In genomic region chr18:37778417-37779165, GRCh38 we compare ENCODE assay signal across 8 cellular contexts.
A peak's percentile ranks its signal among the peaks of the same experiment; 100 is the strongest.
DNase-seq lines count a peak whose midpoint lies in the region; ATAC-seq and TF ChIP-seq lines count a peak whose summit lies in the region.

No MANE protein-coding gene starts in this region.

- no peaks in the 10 kb centered on the region for H3K36me3 ChIP-seq in hepatocyte (replicated peaks; ENCODE audit: insufficient read depth, low read depth)

- no peaks in the 10 kb centered on the region for H3K9me3 ChIP-seq in hepatocyte (ENCODE audit: low read depth)

- no peaks in the 10 kb centered on the region for H3K79me2 ChIP-seq in hepatocyte

- H3K4me1 ChIP-seq in hepatocyte (ENCODE audit: insufficient read depth), result no peaks in the 10 kb centered on the region

- H4K20me1 ChIP-seq in hepatocyte (ENCODE audit: insufficient read depth, poor library complexity, severe bottlenecking), result no peaks in the 10 kb centered on the region

- H3K9me3 Mint-ChIP-seq in activated T-helper 2 cell treated with anti-CD3 and anti-CD28 coated beads, Interferon-gamma antibody, Interleukin-2, Interleukin-4, amounts not matched to agents 10 μg/mL and 5 μg/mL and 100 μg/mL, durations not matched to agents 14 hours and 24 hours and 36 hours, result no peaks in the 10 kb centered on the region
- H3K9me3 Mint-ChIP-seq in natural killer cell, result peaks cover 0 to 4% of the 10 kb centered on the region in 2 donors

- H3K4me3 ChIP-seq in hepatocyte, result no peak overlapping the region

- intact Hi-C loops in activated T-helper 2 cell treated with anti-CD3 and anti-CD28 coated beads, Interferon-gamma antibody, Interleukin-2, Interleukin-4, amounts not matched to agents 10 μg/mL and 5 μg/mL and 100 μg/mL, durations not matched to agents 14 hours and 24 hours and 36 hours (cut with micrococcal nuclease), result no loop called here
- intact Hi-C loops in natural killer cell (cut with micrococcal nuclease), result no loop called here

- H3K27me3 Mint-ChIP-seq in activated T-helper 2 cell treated with anti-CD3 and anti-CD28 coated beads, Interferon-gamma antibody, Interleukin-2, Interleukin-4, amounts not matched to agents 10 μg/mL and 5 μg/mL and 100 μg/mL, durations not matched to agents 14 hours and 24 hours and 36 hours (ENCODE audit: low read depth), result no peaks in the 10 kb centered on the region
- no peaks in the 10 kb centered on the region for H3K27me3 Mint-ChIP-seq in natural killer cell (ENCODE audit: low read depth in 2 of 2)

- no peak overlapping the region for H3K27ac Mint-ChIP-seq in activated T-helper 2 cell treated with anti-CD3 and anti-CD28 coated beads, Interferon-gamma antibody, Interleukin-2, Interleukin-4, amounts not matched to agents 10 μg/mL and 5 μg/mL and 100 μg/mL, durations not matched to agents 14 hours and 24 hours and 36 hours
- no peak overlapping the region for H3K27ac Mint-ChIP-seq in natural killer cell

- ATAC-seq in GM18519 (IDR thresholded peaks at IDR 0.05; ENCODE audit: low FRiP score, unreplicated experiment) (peak; percentile 63), HG03097 (IDR thresholded peaks at IDR 0.05; ENCODE audit: low FRiP score, unreplicated experiment) (peak; percentile 58), natural killer cell (no peak)

- H3K9me2 ChIP-seq in hepatocyte (replicated peaks; ENCODE audit: insufficient read depth), result no peaks in the 10 kb centered on the region

- H3K4me3 Mint-ChIP-seq in activated T-helper 2 cell treated with anti-CD3 and anti-CD28 coated beads, Interferon-gamma antibody, Interleukin-2, Interleukin-4, amounts not matched to agents 10 μg/mL and 5 μg/mL and 100 μg/mL, durations not matched to agents 14 hours and 24 hours and 36 hours (ENCODE audit: low read depth), result no peak overlapping the region
- no peak overlapping the region for H3K4me3 Mint-ChIP-seq in natural killer cell

- no peak overlapping the region for H3K27ac ChIP-seq in hepatocyte

- 20% methylated on average over 21 of the region's 21 CpGs for WGBS in hepatocyte (ENCODE audit: low lambda C conversion rate, missing lambda C conversion rate)

- H3K4me2 ChIP-seq in hepatocyte, result no peak overlapping the region

- TF ChIP-seq CTCF in hepatocyte (IDR thresholded peaks at IDR 0.05; ENCODE audit: poor library complexity), result peak; percentile 85
- no peak for TF ChIP-seq CTCF in natural killer cell (IDR thresholded peaks at IDR 0.05)

- no peak overlapping the region for H2AFZ ChIP-seq in hepatocyte

- no peaks in the 10 kb centered on the region for H3K36me3 Mint-ChIP-seq in activated T-helper 2 cell treated with anti-CD3 and anti-CD28 coated beads, Interferon-gamma antibody, Interleukin-2, Interleukin-4, amounts not matched to agents 10 μg/mL and 5 μg/mL and 100 μg/mL, durations not matched to agents 14 hours and 24 hours and 36 hours (ENCODE audit: low read depth)
- no peaks in the 10 kb centered on the region for H3K36me3 Mint-ChIP-seq in natural killer cell

- H3K4me1 Mint-ChIP-seq in activated T-helper 2 cell treated with anti-CD3 and anti-CD28 coated beads, Interferon-gamma antibody, Interleukin-2, Interleukin-4, amounts not matched to agents 10 μg/mL and 5 μg/mL and 100 μg/mL, durations not matched to agents 14 hours and 24 hours and 36 hours (ENCODE audit: low read depth), result no peaks in the 10 kb centered on the region
- H3K4me1 Mint-ChIP-seq in natural killer cell, result no peaks in the 10 kb centered on the region

- DNase-seq in AG20443 (ENCODE audit: low spot score), result peak; percentile 58
- peak; percentile 95 for DNase-seq in NCI-H510A treated with DMSO at 0.1 percent for 48 hours (lab: John Stamatoyannopoulos, UW)
- DNase-seq in activated T-helper 2 cell treated with anti-CD3 and anti-CD28 coated beads, Interferon-gamma antibody, Interleukin-2, Interleukin-4, amounts not matched to agents 10 μg/mL and 5 μg/mL and 100 μg/mL, durations not matched to agents 14 hours and 24 hours and 36 hours (ENCODE audit: low spot score), result peak; percentile 26
- peak; percentile 84 for DNase-seq in hepatocyte (ENCODE audit: low spot score)
- peak; percentile 15 for DNase-seq in stimulated activated CD4-positive, alpha-beta T cell treated with anti-CD3 and anti-CD28 coated beads, Interleukin-12 subunit alpha, Interleukin-12 subunit beta, amount 100 ng/mL, for 4 hours
- no peak for DNase-seq in natural killer cell

- H3K27me3 ChIP-seq in hepatocyte, result no peaks in the 10 kb centered on the region

Comparison
In these comparisons a context has a peak if more than half of its experiments do, and no peak if none do; other contexts are left out.
1. ATAC-seq: peak in GM18519 (single experiment) and HG03097 (single experiment); none in natural killer cell (0 of 3).